Comparison of ENCODE assay signal across 15 cellular contexts in genomic region chr2:47299555-47299954, GRCh38.
A peak's percentile ranks its signal among the peaks of the same experiment; 100 is the strongest.
DNase-seq lines count a peak whose midpoint lies in the region; ATAC-seq, FAIRE-seq and TF ChIP-seq lines count a peak whose summit lies in the region.
"Had no signal": no experiment of that assay in that cellular context is flagged by ENCODE, and none has a peak within 500 bp of the region (broad histone marks: within the 10 kb centered on the region; RNA-seq: fewer than 3 reads in every experiment).

No MANE protein-coding gene starts in this region.

- H3K27ac ChIP-seq in KMS-11 (peak overlapping the region; percentile 78; the same call in 1 of the 2 replicates), astrocyte (ENCODE audit: low read depth, low read length) (no peak overlapping the region), left lung (peak overlapping the region in 1 of 2 donors; percentile 89), coronary artery (no peak overlapping the region)
- H3K27ac ChIP-seq: thoracic aorta had no signal

- H3K27me3 ChIP-seq in KMS-11 (ENCODE audit: insufficient read depth, low read depth) = no peaks in the 10 kb centered on the region
- peaks cover 2% of the 10 kb centered on the region for H3K27me3 ChIP-seq in astrocyte (ENCODE audit: insufficient read depth, low read length)
- H3K27me3 ChIP-seq in left lung = no peaks in the 10 kb centered on the region

- no peaks in the 10 kb centered on the region for H3K9me3 Mint-ChIP-seq in astrocyte (ENCODE audit: unreplicated experiment)
- H3K9me3 Mint-ChIP-seq: CD4-positive, CD25-positive, alpha-beta regulatory T cell; effector memory CD8-positive, alpha-beta T cell; immature natural killer cell had no signal

- H3K4me3 ChIP-seq in KMS-11 (IDR thresholded peaks at IDR 0.05; ENCODE audit: insufficient read depth, low read depth, low read length) = no peak overlapping the region
- no peak overlapping the region for H3K4me3 ChIP-seq in astrocyte (ENCODE audit: insufficient read depth, low read depth, low read length)
- H3K4me3 ChIP-seq in left lung = no peak overlapping the region
- no peak overlapping the region for H3K4me3 ChIP-seq in coronary artery
- H3K4me3 ChIP-seq: GM12878, thoracic aorta had no signal

- H3K4me2 ChIP-seq in KMS-11 = 0 out of 2 replicates have a peak overlapping the region, but pooled peaks have one; percentile 36
- no peak overlapping the region for H3K4me2 ChIP-seq in astrocyte (ENCODE audit: low read length)

- no peaks in the 10 kb centered on the region for H3K79me2 ChIP-seq in KMS-11 (ENCODE audit: insufficient read depth, low read depth)
- H3K79me2 ChIP-seq in astrocyte (ENCODE audit: insufficient read depth, low read length) = no peaks in the 10 kb centered on the region

- FAIRE-seq in astrocyte (lab: Jason Lieb, UNC) = no peak
- FAIRE-seq: GM12878 had no signal

- H3K27ac Mint-ChIP-seq in astrocyte (ENCODE audit: unreplicated experiment) = no peak overlapping the region
- H3K27ac Mint-ChIP-seq: CD4-positive, CD25-positive, alpha-beta regulatory T cell; effector memory CD8-positive, alpha-beta T cell; immature natural killer cell had no signal

- intact Hi-C loops in left lung (cut with DNase I) = no loop called here

- TF ChIP-seq CTCF in KMS-11 (conservative IDR thresholded peaks at IDR 0.05; ENCODE audit: low read depth, low read length) (no peak), astrocyte (IDR thresholded peaks at IDR 0.05; ENCODE audit: insufficient read depth, low read depth, low read length) (no peak), left lung (IDR thresholded peaks at IDR 0.05) (no peak), coronary artery (IDR thresholded peaks at IDR 0.05) (no peak)

- H3K9me3 ChIP-seq in astrocyte (ENCODE audit: insufficient read depth, low read depth, low read length) (no peaks in the 10 kb centered on the region), left lung (no peaks in the 10 kb centered on the region)
- H3K9me3 ChIP-seq: thoracic aorta had no signal

- ATAC-seq in left lung (peak; percentile 36), HG03469 (IDR thresholded peaks at IDR 0.05; ENCODE audit: unreplicated experiment) (no peak), HG03432 (IDR thresholded peaks at IDR 0.05; ENCODE audit: unreplicated experiment) (no peak)
- ATAC-seq: effector memory CD8-positive, alpha-beta T cell had no signal

- peak; percentile 60 for DNase-seq in AG08395 (ENCODE audit: low spot score)
- DNase-seq in astrocyte (ENCODE audit: low read depth) = peak; percentile 90
- no peak for DNase-seq in left lung
- DNase-seq in coronary artery (ENCODE audit: low spot score) = no peak
- DNase-seq in 8988T = no peak
- DNase-seq: activated CD4-positive, alpha-beta T cell treated with anti-CD3 and anti-CD28 coated beads for 48 hours; CD4-positive, CD25-positive, alpha-beta regulatory T cell; effector memory CD8-positive, alpha-beta T cell; immature natural killer cell; SHP77 had no signal

- no peak overlapping the region for H3K4me3 Mint-ChIP-seq in astrocyte (ENCODE audit: unreplicated experiment)
- H3K4me3 Mint-ChIP-seq: CD4-positive, CD25-positive, alpha-beta regulatory T cell; effector memory CD8-positive, alpha-beta T cell; immature natural killer cell had no signal

- H3K36me3 Mint-ChIP-seq in astrocyte (ENCODE audit: low read depth, unreplicated experiment) = no peaks in the 10 kb centered on the region
- H3K36me3 Mint-ChIP-seq: CD4-positive, CD25-positive, alpha-beta regulatory T cell; immature natural killer cell had no signal

- H4K20me1 ChIP-seq in KMS-11 (ENCODE audit: insufficient read depth) (no peaks in the 10 kb centered on the region), astrocyte (ENCODE audit: insufficient read depth, low read length) (no peaks in the 10 kb centered on the region)

- no peaks in the 10 kb centered on the region for H3K36me3 ChIP-seq in KMS-11 (ENCODE audit: insufficient read depth)
- no peaks in the 10 kb centered on the region for H3K36me3 ChIP-seq in astrocyte (ENCODE audit: insufficient read depth, low read length)
- H3K36me3 ChIP-seq in left lung = no peaks in the 10 kb centered on the region
- H3K36me3 ChIP-seq: thoracic aorta had no signal

- peaks cover 66% of the 10 kb centered on the region for H3K4me1 ChIP-seq in KMS-11 (ENCODE audit: low read depth, poor library complexity, severe bottlenecking)
- H3K4me1 ChIP-seq in astrocyte (ENCODE audit: insufficient read depth, low read length) = no peaks in the 10 kb centered on the region
- H3K4me1 ChIP-seq in left lung = peaks cover 0 to 63% of the 10 kb centered on the region in 2 donors

- peaks cover 5% of the 10 kb centered on the region for H3K27me3 Mint-ChIP-seq in astrocyte (ENCODE audit: low read depth, unreplicated experiment)

- peaks cover 22% of the 10 kb centered on the region for H3K4me1 Mint-ChIP-seq in astrocyte (ENCODE audit: low read depth, unreplicated experiment)

- H2AFZ ChIP-seq in KMS-11 (ENCODE audit: low read depth) = no peak overlapping the region
- H2AFZ ChIP-seq in astrocyte (ENCODE audit: low read depth, low read length) = no peak overlapping the region

- H3K9ac ChIP-seq in KMS-11 = no peak overlapping the region
- no peak overlapping the region for H3K9ac ChIP-seq in astrocyte (ENCODE audit: low read length)

Comparison
In these comparisons a context has a peak if more than half of its experiments do, and no peak if none do; other contexts are left out.
1. DNase-seq: peak in AG08395 (single experiment) and astrocyte (single experiment); none in left lung (0 of 2), coronary artery (single experiment) and 8988T (single experiment).